Comparison of ENCODE assay signal across 8 cellular contexts in the genomic region with DNA sequence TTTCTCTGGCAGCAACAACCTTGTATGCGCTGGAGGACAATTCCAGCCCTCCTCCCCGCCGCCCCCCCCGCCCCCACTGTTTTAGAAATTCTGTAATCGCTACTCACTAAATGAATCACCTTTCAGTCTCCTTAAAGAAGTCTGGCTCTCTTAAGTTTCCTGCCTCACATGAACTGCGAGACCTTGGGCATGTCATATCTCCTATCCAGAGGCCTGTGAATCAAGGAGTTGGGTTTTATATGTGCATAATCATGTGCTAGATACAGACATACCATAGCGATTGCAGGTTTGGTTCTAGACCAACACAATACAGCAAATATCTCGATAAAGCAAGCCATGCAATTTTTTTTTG. TPM values are rescaled to one million over a fixed set of nuclear protein-coding genes. Genes with fewer than 3 reads are reported as not detected.
DNase-seq lines count a peak whose midpoint lies in the region; ATAC-seq, FAIRE-seq and TF ChIP-seq lines count a peak whose summit lies in the region.

No MANE protein-coding gene starts in this region.

- peaks cover 0 to 4% of the 10 kb centered on the region in 2 experiments for H3K36me3 ChIP-seq in keratinocyte (ENCODE audit: control insufficient read depth in 2 of 2, extremely low read depth in 1 of 2, insufficient read depth in 2 of 2, low read length in 2 of 2)
- H3K36me3 ChIP-seq in tibial artery: peaks cover 3 to 13% (median 6%) of the 10 kb centered on the region in 3 donors

- peaks cover 14% of the 10 kb centered on the region for H3K79me2 ChIP-seq in keratinocyte (ENCODE audit: control insufficient read depth, insufficient read depth, low read length)

- peak overlapping the region; percentile 68 for H3K4me2 ChIP-seq in keratinocyte (ENCODE audit: control insufficient read depth, extremely low read depth, insufficient read depth, low read depth, low read length)

- H3K4me1 ChIP-seq in keratinocyte (ENCODE audit: control insufficient read depth, extremely low read depth, insufficient read depth, low read length) (peaks cover 9% of the 10 kb centered on the region), tibial artery (peaks cover 0 to 15% (median 8%) of the 10 kb centered on the region in 4 donors)

- peaks cover 3% of the 10 kb centered on the region for H3K9me1 ChIP-seq in keratinocyte (ENCODE audit: control insufficient read depth, extremely low read depth, insufficient read depth, low read length)

- TF ChIP-seq CTCF in WI38 (IDR thresholded peaks at IDR 0.05; ENCODE audit: low read depth, low read length) (no peak), keratinocyte (optimal IDR thresholded peaks at IDR 0.05 in 1 of 3, IDR thresholded peaks at IDR 0.05 in 1 of 3, conservative IDR thresholded peaks at IDR 0.05 in 1 of 3; ENCODE audit: extremely low read depth in 1 of 3, insufficient read depth in 2 of 3, low read length in 3 of 3) (no peak), tibial artery (IDR thresholded peaks at IDR 0.05) (no peak)

- peak; percentile 13 for ATAC-seq in GM18858 (IDR thresholded peaks at IDR 0.05; ENCODE audit: unreplicated experiment)
- ATAC-seq in HG02884 (IDR thresholded peaks at IDR 0.05; ENCODE audit: unreplicated experiment): peak; percentile 19

- H3K4me3 ChIP-seq in WI38 (ENCODE audit: low read depth, low read length) (peak overlapping the region; percentile 83), keratinocyte (ENCODE audit: control insufficient read depth in 2 of 3, extremely low read depth in 1 of 3, insufficient read depth in 2 of 3, low read depth in 1 of 3, low read length in 3 of 3) (no peak overlapping the region), tibial artery (peak overlapping the region; percentile 63 to 91)

- intact Hi-C loops in tibial artery (cut with DNase I; ENCODE audit: low total_unique reads): no loop called here

- dilution Hi-C loops in keratinocyte (cut with MboI; ENCODE audit: extremely low pct_ligation_motif_present, low sequenced_read_pairs): no loop called here

- H3K27me3 ChIP-seq in keratinocyte (ENCODE audit: control insufficient read depth, extremely low read depth, insufficient read depth, low read length) (no peaks in the 10 kb centered on the region), tibial artery (no peaks in the 10 kb centered on the region)

- H3K9ac ChIP-seq in keratinocyte (ENCODE audit: control insufficient read depth, extremely low read depth, insufficient read depth, low read length): no peak overlapping the region

- DNase-seq in keratinocyte (ENCODE audit: low read depth, low spot score): no peak
- no peak for DNase-seq in tibial artery
- no peak for DNase-seq in putamen (ENCODE audit: low spot score)
- DNase-seq in NCI-H524 (lab: John Stamatoyannopoulos, UW): no peak
- no peak for DNase-seq in cortex of kidney (lab: John Stamatoyannopoulos, UW)

- no peaks in the 10 kb centered on the region for H4K20me1 ChIP-seq in keratinocyte (ENCODE audit: control insufficient read depth, extremely low read depth, insufficient read depth, low read length)

- H3K9me3 ChIP-seq in keratinocyte (ENCODE audit: control insufficient read depth, low read depth, low read length): no peaks in the 10 kb centered on the region
- no peaks in the 10 kb centered on the region for H3K9me3 ChIP-seq in tibial artery

- H3K27ac ChIP-seq in keratinocyte (ENCODE audit: control insufficient read depth, insufficient read depth, low read length) (peak overlapping the region; percentile 77), tibial artery (peak overlapping the region; percentile 77 to 83)

- FAIRE-seq in keratinocyte (lab: Jason Lieb, UNC): peak; percentile 61

- peak overlapping the region; percentile 83 for H2AFZ ChIP-seq in keratinocyte (ENCODE audit: control insufficient read depth, low read length)

RNA-seq across cellular contexts. Expression of gene DMAC1, which starts 0.3 kb away (rescaled TPM):
- polyA plus RNA-seq in keratinocyte: 22.0 to 71.4 TPM (median 70.4 TPM) in 3 replicates
- 326 TPM for polyA plus RNA-seq in keratinocyte (2011; ENCODE audit: low read depth)
- 34.2 and 48.8 TPM in 2 replicates for polyA plus RNA-seq in keratinocyte (2011; cell fraction: cytosol; rRNA removed)
- 17.9 and 25.3 TPM in 2 replicates for polyA plus RNA-seq in keratinocyte (2011; cell fraction: nucleus; rRNA removed)
- 58.9 and 69.9 TPM in 2 replicates for polyA plus RNA-seq in keratinocyte (2012; ENCODE audit: low replicate concordance)
- 10.6 to 14.0 TPM (median 11.2 TPM) in 3 replicates for polyA minus RNA-seq in keratinocyte
- 18.8 TPM for polyA minus RNA-seq in keratinocyte (2011; cell fraction: cytosol; rRNA and poly(A)+ RNA removed)
- 3.1 and 3.6 TPM in 2 replicates for polyA minus RNA-seq in keratinocyte (2011; cell fraction: nucleus; rRNA and poly(A)+ RNA removed)

Comparison
In these comparisons a context has a peak if more than half of its experiments do, and no peak if none do; other contexts are left out.
1. H3K4me3 ChIP-seq: peak in WI38 (single experiment) and tibial artery (2 of 2); none in keratinocyte (0 of 3).